Comparison of ENCODE assay signal across 8 cellular contexts in the genomic region with DNA sequence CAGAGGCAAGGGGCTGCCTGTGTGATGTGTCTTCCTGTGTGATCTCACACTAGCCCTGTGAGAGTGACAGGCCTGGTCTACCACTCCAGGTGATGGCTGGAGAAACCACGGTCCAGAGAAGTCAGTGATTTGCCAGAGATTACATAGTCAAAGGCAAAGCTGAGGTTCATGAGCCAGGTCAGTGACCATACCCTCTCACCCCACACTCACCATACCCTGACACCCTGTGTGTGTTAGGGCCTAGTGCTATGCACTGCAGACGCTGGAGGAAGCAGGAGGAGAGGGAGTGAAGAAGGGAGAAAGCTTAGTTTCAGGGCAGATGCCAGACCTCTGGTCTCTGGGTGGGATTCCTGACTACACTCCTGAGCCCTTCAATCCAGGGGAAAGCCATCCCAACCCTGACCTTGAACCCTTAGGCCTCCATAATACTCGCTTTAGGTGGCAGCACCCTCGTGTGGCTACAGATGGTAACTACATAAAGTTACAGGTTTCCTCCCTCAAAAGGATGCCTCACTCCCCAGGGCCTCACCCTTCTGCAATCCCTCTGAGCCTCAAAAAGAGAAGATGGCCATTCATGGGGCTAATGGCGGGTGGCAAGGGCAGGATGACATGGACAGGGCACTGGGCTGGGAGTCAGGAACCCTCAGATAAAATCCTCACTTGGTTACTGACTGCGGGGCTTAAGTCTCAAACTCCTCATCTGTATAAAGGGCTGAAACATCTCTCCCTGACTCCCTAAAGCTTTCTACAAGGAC. TPM values are rescaled to one million over a fixed set of nuclear protein-coding genes. Genes with fewer than 3 reads are reported as not detected.
DNase-seq lines count a peak whose midpoint lies in the region; ATAC-seq and TF ChIP-seq lines count a peak whose summit lies in the region.

No MANE protein-coding gene starts in this region.

- peaks cover 28% of the 10 kb centered on the region for H3K36me3 Mint-ChIP-seq in nephron progenitor cell (ENCODE audit: low read depth)

- H3K4me1 Mint-ChIP-seq in nephron progenitor cell: peaks cover 38% of the 10 kb centered on the region

- no peak for TF ChIP-seq EP300 in esophagus muscularis mucosa (IDR thresholded peaks at IDR 0.05)

- no peak overlapping the region for H3K27ac ChIP-seq in esophagus muscularis mucosa (replicated peaks in 1 of 4)

- H3K27me3 ChIP-seq in esophagus muscularis mucosa: peaks cover 0 to 3% (median 0%) of the 10 kb centered on the region in 4 donors

- H3K4me3 ChIP-seq in GM12875 (ENCODE audit: low read depth, low read length) (no peak overlapping the region), esophagus muscularis mucosa (no peak overlapping the region)

- no peak for TF ChIP-seq POLR2A in esophagus muscularis mucosa (IDR thresholded peaks at IDR 0.05; ENCODE audit: low read depth)

- no peaks in the 10 kb centered on the region for H3K9me3 Mint-ChIP-seq in nephron progenitor cell

- H3K4me1 ChIP-seq in esophagus muscularis mucosa: peaks cover 0 to 20% (median 6%) of the 10 kb centered on the region in 4 donors

- peaks cover 14 to 33% (median 22%) of the 10 kb centered on the region in 4 donors for H3K36me3 ChIP-seq in esophagus muscularis mucosa

- peak overlapping the region; percentile 45 for H3K27ac Mint-ChIP-seq in nephron progenitor cell

- no peak for ATAC-seq in HG02623 (IDR thresholded peaks at IDR 0.05; ENCODE audit: unreplicated experiment)

- peak; percentile 48 for DNase-seq in ACHN
- DNase-seq in NCI-H345 treated with DMSO at 0.1 percent for 48 hours (lab: John Stamatoyannopoulos, UW; ENCODE audit: unreplicated experiment): peak; percentile 6
- DNase-seq in activated CD8-positive, alpha-beta memory T cell treated with anti-CD3 and anti-CD28 coated beads for 24 hours: peak; percentile 76
- peak; percentile 89 for DNase-seq in esophagus muscularis mucosa (ENCODE audit: extremely low spot score)
- peak; percentile 64 for DNase-seq in nephron progenitor cell
- DNase-seq in globus pallidus (ENCODE audit: low spot score): no peak

- no peak overlapping the region for H3K4me3 Mint-ChIP-seq in nephron progenitor cell

- in situ Hi-C loops in ACHN (cut with HindIII; ENCODE audit: low pct_ligation_motif_present, low pct_unique_long_range_greater_than_20kb, low sequenced_read_pairs): no loop called here

- peak; percentile 74 for TF ChIP-seq CTCF in GM12875 (IDR thresholded peaks at IDR 0.05; ENCODE audit: borderline replicate concordance, insufficient read depth, low read depth, low read length)
- TF ChIP-seq CTCF in esophagus muscularis mucosa (IDR thresholded peaks at IDR 0.05): peak; percentile 54 to 76 (median 64)
- peak; percentile 70 for TF ChIP-seq CTCF in nephron progenitor cell (IDR thresholded peaks at IDR 0.05)

- H3K9me3 ChIP-seq in esophagus muscularis mucosa: no peaks in the 10 kb centered on the region

- 44% methylated on average over 5 of the region's 6 CpGs for WGBS in esophagus muscularis mucosa

- H3K27me3 Mint-ChIP-seq in nephron progenitor cell (ENCODE audit: low read depth, poor library complexity): no peaks in the 10 kb centered on the region

- intact Hi-C loops in esophagus muscularis mucosa (cut with DNase I): no loop called here

RNA-seq across cellular contexts. Expression of a gene that starts 20.8 kb away (rescaled TPM):
- 100 to 1,000 TPM in 1 of 4 donors, 10 to 100 TPM in 3; 44.1 to 101 (median 56.5) TPM for total RNA-seq in esophagus muscularis mucosa
